17 cellular contexts compared by ENCODE assay signal in the genomic region with DNA sequence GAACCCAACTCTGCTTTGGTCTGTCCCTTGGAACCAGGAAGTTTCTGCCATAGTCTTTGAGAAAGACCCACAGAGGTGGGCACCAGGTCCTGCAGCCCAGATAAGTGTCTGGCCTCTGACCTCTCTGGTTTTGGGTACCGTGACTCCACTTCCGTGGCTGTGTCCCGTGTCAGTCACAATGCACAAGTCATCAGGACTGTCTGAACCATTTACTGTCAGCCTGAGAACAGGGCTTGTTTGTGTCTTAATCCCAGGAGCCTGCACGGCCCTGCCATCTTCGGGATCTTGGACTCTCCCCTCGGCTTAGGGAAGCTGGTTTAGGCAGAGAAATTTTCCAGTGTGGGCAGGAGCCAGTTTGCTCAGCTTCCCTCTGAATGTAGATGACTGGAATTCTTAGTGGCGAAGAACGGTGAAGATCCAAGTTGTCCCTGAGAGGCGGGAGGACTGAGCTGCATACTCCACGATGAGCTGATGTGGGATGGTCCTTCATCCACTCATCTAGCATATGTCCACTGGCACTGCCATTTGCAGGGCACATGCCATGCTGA. TPM values are rescaled to one million over a fixed set of nuclear protein-coding genes. Genes with fewer than 3 reads are reported as not detected.
DNase-seq lines count a peak whose midpoint lies in the region; ATAC-seq, FAIRE-seq and TF ChIP-seq lines count a peak whose summit lies in the region.
"Had no signal": no experiment of that assay in that cellular context is flagged by ENCODE, and none has a peak within 500 bp of the region (broad histone marks: within the 10 kb centered on the region; RNA-seq: fewer than 3 reads in every experiment).

No MANE protein-coding gene starts in this region.

- intact Hi-C loops in left lung (cut with DNase I), result no loop called here

- H3K27ac Mint-ChIP-seq in astrocyte (ENCODE audit: unreplicated experiment) (peak overlapping the region; percentile 75), immature natural killer cell (no peak overlapping the region)
- H3K27ac Mint-ChIP-seq: activated CD4-positive, alpha-beta T cell treated with anti-CD3 and anti-CD28 coated beads, Interleukin-2, amount 10 ng/mL, durations not matched to agents 7 days and 5 days had no signal

- H3K4me2 ChIP-seq in BLaER1 treated with 17β-estradiol and CSF1 and Interleukin-3, amounts not matched to agents 10 nM and 100 nM, result peak overlapping the region in 9 of 11 experiments; percentile 1 to 99 (median 90); a peak in 14 of 22 replicates
- H3K4me2 ChIP-seq in astrocyte (ENCODE audit: low read length), result peak overlapping the region; percentile 83

- peaks cover 65 to 100% (median 82%) of the 10 kb centered on the region in 10 experiments for H3K4me1 ChIP-seq in BLaER1 treated with 17β-estradiol and CSF1 and Interleukin-3, amounts not matched to agents 10 nM and 100 nM
- H3K4me1 ChIP-seq in astrocyte (ENCODE audit: insufficient read depth, low read length) (peaks cover 61% of the 10 kb centered on the region), left lung (peaks cover 75 to 81% of the 10 kb centered on the region in 2 donors), skeletal muscle tissue (ENCODE audit: control insufficient read depth in 3 of 3, insufficient read depth in 3 of 3, low read length in 3 of 3) (peaks cover 65 to 73% (median 67%) of the 10 kb centered on the region in 3 donors)

- peaks cover 2% of the 10 kb centered on the region for H3K9me3 Mint-ChIP-seq in astrocyte (ENCODE audit: unreplicated experiment)
- H3K9me3 Mint-ChIP-seq in immature natural killer cell, result no peaks in the 10 kb centered on the region
- H3K9me3 Mint-ChIP-seq: activated CD4-positive, alpha-beta T cell treated with anti-CD3 and anti-CD28 coated beads, Interleukin-2, amount 10 ng/mL, durations not matched to agents 7 days and 5 days; type B pancreatic cell had no signal

- no peaks in the 10 kb centered on the region for H3K9me3 ChIP-seq in BLaER1 treated with 17β-estradiol and CSF1 and Interleukin-3, amounts not matched to agents 10 nM and 100 nM (replicated peaks in 1 of 11)
- H3K9me3 ChIP-seq in astrocyte (ENCODE audit: insufficient read depth, low read depth, low read length) (no peaks in the 10 kb centered on the region), left lung (no peaks in the 10 kb centered on the region), skeletal muscle tissue (ENCODE audit: control insufficient read depth in 3 of 3, low read length in 3 of 3) (no peaks in the 10 kb centered on the region)

- DNase-seq in astrocyte (ENCODE audit: low read depth), result no peak
- no peak for DNase-seq in left lung
- DNase-seq in DMS 273 (lab: John Stamatoyannopoulos, UW; ENCODE audit: unreplicated experiment), result no peak
- no peak for DNase-seq in NCI-H2081 treated with DMSO at 0.1 percent for 48 hours (lab: John Stamatoyannopoulos, UW)
- DNase-seq in immature natural killer cell, result no peak
- no peak for DNase-seq in SIG-M5 treated with dmso at 0.1 percent for 504 hours (lab: John Stamatoyannopoulos, UW; ENCODE audit: unreplicated experiment)
- DNase-seq: activated CD4-positive, alpha-beta T cell treated with anti-CD3 and anti-CD28 coated beads, Interleukin-2, amount 10 ng/mL, durations not matched to agents 7 days and 5 days; activated gamma-delta T cell; DND-41; foreskin fibroblast; HCEC 1CT; NCI-H1436; NCI-H69 had no signal

- H3K27me3 ChIP-seq in BLaER1 treated with 17β-estradiol and CSF1 and Interleukin-3, amounts not matched to agents 10 nM and 100 nM, result no peaks in the 10 kb centered on the region
- H3K27me3 ChIP-seq in astrocyte (ENCODE audit: insufficient read depth, low read length) (no peaks in the 10 kb centered on the region), left lung (no peaks in the 10 kb centered on the region), skeletal muscle tissue (ENCODE audit: control insufficient read depth in 3 of 3, insufficient read depth in 3 of 3, low read length in 3 of 3) (no peaks in the 10 kb centered on the region)

- H3K4me1 Mint-ChIP-seq in astrocyte (ENCODE audit: low read depth, unreplicated experiment) (peaks cover 67% of the 10 kb centered on the region), immature natural killer cell (peaks cover 23 to 59% of the 10 kb centered on the region in 2 donors)

- ATAC-seq in left lung, result no peak

- H3K4me3 ChIP-seq in BLaER1 treated with 17β-estradiol and CSF1 and Interleukin-3, amounts not matched to agents 10 nM and 100 nM, result no peak overlapping the region
- H3K4me3 ChIP-seq in astrocyte (ENCODE audit: insufficient read depth, low read depth, low read length) (no peak overlapping the region), left lung (no peak overlapping the region), skeletal muscle tissue (ENCODE audit: low read length in 3 of 3) (no peak overlapping the region)

- no peak for TF ChIP-seq CTCF in astrocyte (IDR thresholded peaks at IDR 0.05; ENCODE audit: insufficient read depth, low read depth, low read length)
- TF ChIP-seq CTCF in left lung (IDR thresholded peaks at IDR 0.05), result no peak

- H3K27ac ChIP-seq in BLaER1 treated with 17β-estradiol and CSF1 and Interleukin-3, amounts not matched to agents 10 nM and 100 nM, result peak overlapping the region in 4 of 11 experiments; percentile 14 to 89 (median 63); a peak in 3 of 22 replicates
- H3K27ac ChIP-seq in astrocyte (ENCODE audit: low read depth, low read length) (peak overlapping the region; percentile 91), left lung (peak overlapping the region; percentile 86 to 91), skeletal muscle tissue (ENCODE audit: low read depth, low read length) (peak overlapping the region; percentile 18)

- H3K9ac ChIP-seq in BLaER1 treated with 17β-estradiol and CSF1 and Interleukin-3, amounts not matched to agents 10 nM and 100 nM, result no peak overlapping the region
- no peak overlapping the region for H3K9ac ChIP-seq in astrocyte (ENCODE audit: low read length)
- no peak overlapping the region for H3K9ac ChIP-seq in skeletal muscle tissue (ENCODE audit: low read depth in 1 of 3, low read length in 3 of 3)

- H3K79me2 ChIP-seq in astrocyte (ENCODE audit: insufficient read depth, low read length), result peaks cover 55% of the 10 kb centered on the region

- H3K27me3 Mint-ChIP-seq in astrocyte (ENCODE audit: low read depth, unreplicated experiment) (no peaks in the 10 kb centered on the region), immature natural killer cell (ENCODE audit: low read depth in 3 of 3) (peaks cover 0 to 7% (median 2%) of the 10 kb centered on the region in 3 donors)
- H3K27me3 Mint-ChIP-seq: activated CD4-positive, alpha-beta T cell treated with anti-CD3 and anti-CD28 coated beads, Interleukin-2, amount 10 ng/mL, durations not matched to agents 7 days and 5 days; type B pancreatic cell had no signal

- H4K20me1 ChIP-seq in BLaER1 treated with 17β-estradiol and CSF1 and Interleukin-3, amounts not matched to agents 10 nM and 100 nM, result peaks cover 0 to 33% (median 0%) of the 10 kb centered on the region in 11 experiments; a peak in 2 of 22 replicates
- peaks cover 6% of the 10 kb centered on the region for H4K20me1 ChIP-seq in astrocyte (ENCODE audit: insufficient read depth, low read length)

- H3K4me3 Mint-ChIP-seq in astrocyte (ENCODE audit: unreplicated experiment) (no peak overlapping the region), immature natural killer cell (no peak overlapping the region)
- H3K4me3 Mint-ChIP-seq: activated CD4-positive, alpha-beta T cell treated with anti-CD3 and anti-CD28 coated beads, Interleukin-2, amount 10 ng/mL, durations not matched to agents 7 days and 5 days; type B pancreatic cell had no signal

- H2AFZ ChIP-seq in astrocyte (ENCODE audit: low read depth, low read length), result no peak overlapping the region

- peaks cover 0 to 37% (median 0%) of the 10 kb centered on the region in 11 experiments; a peak in 4 of 22 replicates for H3K36me3 ChIP-seq in BLaER1 treated with 17β-estradiol and CSF1 and Interleukin-3, amounts not matched to agents 10 nM and 100 nM
- H3K36me3 ChIP-seq in astrocyte (ENCODE audit: insufficient read depth, low read length), result no peaks in the 10 kb centered on the region
- no peaks in the 10 kb centered on the region for H3K36me3 ChIP-seq in left lung
- H3K36me3 ChIP-seq in skeletal muscle tissue (ENCODE audit: control insufficient read depth in 3 of 3, insufficient read depth in 3 of 3, low read length in 3 of 3), result no peaks in the 10 kb centered on the region

- H3K36me3 Mint-ChIP-seq in astrocyte (ENCODE audit: low read depth, unreplicated experiment) (peaks cover 30% of the 10 kb centered on the region), immature natural killer cell (peaks cover 3 to 18% (median 7%) of the 10 kb centered on the region in 3 donors)
- H3K36me3 Mint-ChIP-seq: type B pancreatic cell had no signal

- FAIRE-seq in astrocyte (lab: Jason Lieb, UNC), result no peak
- FAIRE-seq: GM12891 had no signal

RNA-seq across cellular contexts. Expression of a gene that starts 12.0 kb away (rescaled TPM):
- total RNA-seq in astrocyte (260 and 357 TPM in 2 replicates), left lung (100 to 1,000 TPM; 395 to 485 TPM), skeletal muscle tissue (342 TPM)
- 100 to 1,000 TPM; 199 to 325 (median 226) TPM for polyA plus RNA-seq in immature natural killer cell
